In genomic region chr1:150874455-150875196, GRCh38 we compare ENCODE assay signal across 8 cellular contexts. TPM values are rescaled to one million over a fixed set of nuclear protein-coding genes. Genes with fewer than 3 reads are reported as not detected.
A peak's percentile ranks its signal among the peaks of the same experiment; 100 is the strongest.
DNase-seq lines count a peak whose midpoint lies in the region; ATAC-seq and TF ChIP-seq lines count a peak whose summit lies in the region.

No MANE protein-coding gene starts in this region.

- DNase-seq in heart right ventricle (no peak), left ventricle myocardium superior (no peak), body of pancreas (no peak), mesothelial cell of epicardium (ENCODE audit: low spot score in 2 of 2, unreplicated experiment in 2 of 2) (no peak), aorta (no peak), neuronal stem cell (ENCODE audit: low spot score) (no peak), SKM-1 (lab: John Stamatoyannopoulos, UW; ENCODE audit: unreplicated experiment) (no peak)

- H3K36me3 Mint-ChIP-seq in mesothelial cell of epicardium: peaks cover 12% of the 10 kb centered on the region

- peaks cover 23% of the 10 kb centered on the region for H3K4me1 Mint-ChIP-seq in mesothelial cell of epicardium

- H3K14ac ChIP-seq in neuronal stem cell (ENCODE audit: low read length): no peak overlapping the region

- H3K9me3 Mint-ChIP-seq in mesothelial cell of epicardium: no peaks in the 10 kb centered on the region

- H2BK120ac ChIP-seq in neuronal stem cell (ENCODE audit: low read depth, low read length): no peak overlapping the region

- H2BK15ac ChIP-seq in neuronal stem cell (ENCODE audit: low read length): no peak overlapping the region

- no peak overlapping the region for H3K18ac ChIP-seq in neuronal stem cell (ENCODE audit: low read length)

- intact Hi-C loops in heart right ventricle (cut with DNase I) (loop anchor here in 5 of 10 donors (5.0 to 10.0 kb wide), 5 partner anchors 48 to 103 kb away; partner anchors contain the start of genes CERS2 (in 2 of the 5) and SETDB1 (in 2 of the 5)), left ventricle myocardium superior (cut with micrococcal nuclease) (no loop called here), body of pancreas (cut with DNase I) (no loop called here), aorta (cut with DNase I) (loop anchor here (5.0 kb wide), 2 partner anchors 53 to 103 kb away; partner anchors contain the start of gene SETDB1 (in 1 of the 2))

- H3K36me3 ChIP-seq in heart right ventricle (peaks cover 0 to 39% (median 0%) of the 10 kb centered on the region in 9 donors), body of pancreas (replicated peaks in 1 of 2; ENCODE audit: insufficient read depth in 1 of 2, low read depth in 2 of 2) (no peaks in the 10 kb centered on the region), aorta (ENCODE audit: control insufficient read depth in 1 of 2, insufficient read depth in 2 of 2, low read length in 1 of 2) (no peaks in the 10 kb centered on the region), neuronal stem cell (replicated peaks in 1 of 2; ENCODE audit: control insufficient read depth in 2 of 2, insufficient read depth in 2 of 2, low read length in 2 of 2) (peaks cover 1 to 14% of the 10 kb centered on the region in 2 donors)

- H3K27ac Mint-ChIP-seq in mesothelial cell of epicardium: peak overlapping the region; percentile 95

- H2AK5ac ChIP-seq in neuronal stem cell (ENCODE audit: low read depth, low read length): no peak overlapping the region

- H3K4ac ChIP-seq in neuronal stem cell (ENCODE audit: low read length): no peak overlapping the region

- H3K9ac ChIP-seq in neuronal stem cell (ENCODE audit: low read depth, low read length, poor library complexity): no peak overlapping the region

- H3K23ac ChIP-seq in neuronal stem cell (ENCODE audit: low read depth, low read length, poor library complexity): no peak overlapping the region

- H3K9me3 ChIP-seq in heart right ventricle (no peaks in the 10 kb centered on the region), body of pancreas (no peaks in the 10 kb centered on the region), aorta (ENCODE audit: control insufficient read depth, low read length) (no peaks in the 10 kb centered on the region), neuronal stem cell (replicated peaks in 1 of 2; ENCODE audit: control insufficient read depth in 2 of 2, insufficient read depth in 1 of 2, low read depth in 1 of 2, low read length in 2 of 2) (no peaks in the 10 kb centered on the region)

- ATAC-seq in heart right ventricle (no peak), left ventricle myocardium superior (no peak), body of pancreas (no peak), aorta (ENCODE audit: low FRiP score) (no peak), HG03039 (IDR thresholded peaks at IDR 0.05; ENCODE audit: unreplicated experiment) (no peak)

- peak overlapping the region; percentile 94 for H3K4me3 Mint-ChIP-seq in mesothelial cell of epicardium

- TF ChIP-seq CTCF in heart right ventricle (IDR thresholded peaks at IDR 0.05) (no peak), body of pancreas (IDR thresholded peaks at IDR 0.05) (no peak), mesothelial cell of epicardium (IDR thresholded peaks at IDR 0.05; ENCODE audit: unreplicated experiment) (no peak)

- H3K27me3 ChIP-seq in heart right ventricle: no peaks in the 10 kb centered on the region
- H3K27me3 ChIP-seq in body of pancreas: no peaks in the 10 kb centered on the region
- no peaks in the 10 kb centered on the region for H3K27me3 ChIP-seq in aorta (ENCODE audit: control insufficient read depth in 1 of 2, insufficient read depth in 2 of 2, low read length in 1 of 2)
- no peaks in the 10 kb centered on the region for H3K27me3 ChIP-seq in neuronal stem cell (ENCODE audit: control insufficient read depth in 3 of 3, insufficient read depth in 3 of 3, low read depth in 1 of 3, low read length in 3 of 3)

- no peak overlapping the region for H2BK5ac ChIP-seq in neuronal stem cell (ENCODE audit: low read length)

- no peak overlapping the region for H3K4me2 ChIP-seq in neuronal stem cell (ENCODE audit: insufficient read depth, low read length, poor library complexity, severe bottlenecking)

- peak overlapping the region; percentile 48 to 98 (median 89) for H3K4me3 ChIP-seq in heart right ventricle
- no peak overlapping the region for H3K4me3 ChIP-seq in body of pancreas
- H3K4me3 ChIP-seq in aorta (ENCODE audit: low read length in 2 of 2): peak overlapping the region; percentile 33 to 40
- peak overlapping the region in 1 of 2 donors; percentile 70 for H3K4me3 ChIP-seq in neuronal stem cell (ENCODE audit: low read length in 2 of 2)

- H3K27ac ChIP-seq in heart right ventricle (peak overlapping the region in 9 of 10 donors; percentile 15 to 99 (median 96)), body of pancreas (peak overlapping the region in 3 of 4 donors; percentile 46 to 95 (median 49)), aorta (ENCODE audit: low read depth in 1 of 2, low read length in 2 of 2) (no peak overlapping the region), neuronal stem cell (replicated peaks; ENCODE audit: low read length) (no peak overlapping the region)

- no peaks in the 10 kb centered on the region for H3K27me3 Mint-ChIP-seq in mesothelial cell of epicardium (ENCODE audit: low read depth)

- H3K4me1 ChIP-seq in heart right ventricle (peaks cover 0 to 52% (median 26%) of the 10 kb centered on the region in 9 donors), body of pancreas (peaks cover 17% of the 10 kb centered on the region), aorta (ENCODE audit: control insufficient read depth in 1 of 2, insufficient read depth in 2 of 2, low read length in 2 of 2) (no peaks in the 10 kb centered on the region), neuronal stem cell (ENCODE audit: control insufficient read depth in 2 of 2, insufficient read depth in 1 of 2, low read depth in 1 of 2, low read length in 2 of 2) (peaks cover 0 to 8% of the 10 kb centered on the region in 2 donors)

- no peak overlapping the region for H4K8ac ChIP-seq in neuronal stem cell (ENCODE audit: low read depth, low read length)

- H2BK12ac ChIP-seq in neuronal stem cell (ENCODE audit: low read length): no peak overlapping the region

- no peak overlapping the region for H2AFZ ChIP-seq in neuronal stem cell (ENCODE audit: low read length)

- no peak overlapping the region for H4K91ac ChIP-seq in neuronal stem cell (ENCODE audit: low read depth, low read length, poor library complexity)

- no peaks in the 10 kb centered on the region for H3K79me1 ChIP-seq in neuronal stem cell (ENCODE audit: low read depth, low read length)

- no peak for TF ChIP-seq POLR2A in body of pancreas (IDR thresholded peaks at IDR 0.05)

- 30 to 41% methylated on average over 7 of the region's 7 CpGs for WGBS in heart right ventricle, 2 donors
- 9 to 12% methylated on average over 7 of the region's 7 CpGs for WGBS in body of pancreas, 2 donors
- WGBS in aorta, 2 donors: 19 to 20% methylated on average over 7 of the region's 7 CpGs
- no CpG with 5 or more reads among the region's 7 CpGs for WGBS in neuronal stem cell (ENCODE audit: extremely low coverage in 2 of 2, insufficient read length in 2 of 2, insufficient replicate concordance in 1 of 2), 2 donors

RNA-seq across cellular contexts. Expression of gene ARNT, which starts 1.8 kb away (rescaled TPM):
- total RNA-seq in heart right ventricle (10 to 100 TPM; 30.4 to 38.3 (median 33.3) TPM), left ventricle myocardium superior (27.9 TPM), body of pancreas (10 to 100 TPM; 20.4 to 27.8 TPM), mesothelial cell of epicardium (56.1 to 58.4 TPM (median 57.3 TPM) in 3 replicates), aorta (10 to 100 TPM; 60.1 to 74.0 TPM)
- polyA plus RNA-seq in heart right ventricle (10 to 100 TPM; 10.4 to 16.3 TPM), aorta (10 to 100 TPM; 20.3 to 20.8 TPM)
- 19.5 TPM for polyA plus RNA-seq in neuronal stem cell (2013, experiment 1 of 2)
- polyA plus RNA-seq in neuronal stem cell (2013, experiment 2 of 2): 21.7 TPM

RNA-seq across cellular contexts. Expression of gene CTXND2, which starts 12.3 kb away (rescaled TPM):
- total RNA-seq in heart right ventricle: not detected
- not detected for polyA plus RNA-seq in heart right ventricle
- total RNA-seq in left ventricle myocardium superior: not detected
- not detected for total RNA-seq in body of pancreas
- total RNA-seq in mesothelial cell of epicardium: not detected in 3 replicates
- not detected for total RNA-seq in aorta
- polyA plus RNA-seq in aorta: not detected
- polyA plus RNA-seq in neuronal stem cell (2013, experiment 1 of 2): 0.10 TPM
- 0.04 TPM for polyA plus RNA-seq in neuronal stem cell (2013, experiment 2 of 2)

RNA-seq across cellular contexts. Expression of gene SETDB1, which starts 51.5 kb away (rescaled TPM):
- total RNA-seq in heart right ventricle (10 to 100 TPM; 14.5 to 23.8 (median 17.6) TPM), left ventricle myocardium superior (19.2 TPM), body of pancreas (10 to 100 TPM; 26.5 to 45.2 TPM), mesothelial cell of epicardium (101 to 103 TPM (median 101 TPM) in 3 replicates), aorta (10 to 100 TPM; 33.5 to 56.2 TPM)
- polyA plus RNA-seq in heart right ventricle (10 to 100 TPM in 1 of 2 donors, 1 to 10 TPM in 1; 9.1 to 20.9 TPM), aorta (10 to 100 TPM; 14.9 to 27.5 TPM)
- polyA plus RNA-seq in neuronal stem cell (2013, experiment 1 of 2): 27.9 TPM
- polyA plus RNA-seq in neuronal stem cell (2013, experiment 2 of 2): 26.8 TPM

Comparison
In these comparisons a context has a peak if more than half of its experiments do, and no peak if none do; other contexts are left out.
1. H3K27ac ChIP-seq: peak in heart right ventricle (9 of 10) and body of pancreas (3 of 4); none in aorta (0 of 2) and neuronal stem cell (single experiment).
2. H3K4me3 ChIP-seq: peak in heart right ventricle (10 of 10) and aorta (2 of 2); none in body of pancreas (0 of 2).
3. intact Hi-C loops: an anchor here in aorta (5.0 kb wide); none called in left ventricle myocardium superior and body of pancreas.